Comparison of ENCODE assay signal across 23 cellular contexts in genomic region chr2:185806783-185807182, GRCh38.
"Had no signal": no experiment of that assay in that cellular context is flagged by ENCODE, and none has a peak within 500 bp of the region (broad histone marks: within the 10 kb centered on the region; RNA-seq: fewer than 3 reads in every experiment).

No MANE protein-coding gene starts in this region.

- H3K9me3 ChIP-seq: colonic mucosa, esophagus squamous epithelium, gastrocnemius medialis, lower lobe of right lung had no signal

- H3K27me3 ChIP-seq: colonic mucosa, esophagus squamous epithelium, gastrocnemius medialis, heart right ventricle, left lung had no signal

- DNase-seq: colonic mucosa; cortex of kidney; effector CD8-positive, alpha-beta T cell; effector memory CD8-positive, alpha-beta T cell; endodermal cell; erythroblast; esophagus squamous epithelium; foreskin melanocyte; gastrocnemius medialis; glutamatergic neuron; head of caudate nucleus; heart right ventricle; hippocampal formation; left cardiac atrium; left lung; left ventricle myocardium superior; lower lobe of right lung; midbrain had no signal

- H3K4me1 ChIP-seq: colonic mucosa, esophagus squamous epithelium, gastrocnemius medialis, heart right ventricle, left lung, lower lobe of right lung had no signal

- H3K27ac ChIP-seq: colonic mucosa, epithelial cell of prostate, esophagus squamous epithelium, gastrocnemius medialis, heart right ventricle, left lung, lower lobe of right lung had no signal

- H3K4me3 ChIP-seq: colonic mucosa, esophagus squamous epithelium, gastrocnemius medialis, heart right ventricle, left lung, lower lobe of right lung had no signal

- ATAC-seq: effector memory CD8-positive, alpha-beta T cell; esophagus mucosa; gastrocnemius medialis; heart right ventricle; left cardiac atrium; left lung; left ventricle myocardium superior; lower lobe of right lung had no signal

- H3K36me3 ChIP-seq: colonic mucosa, esophagus squamous epithelium, gastrocnemius medialis, heart right ventricle, left lung, lower lobe of right lung had no signal

- FAIRE-seq: endometrium, islet of Langerhans, keratinocyte had no signal
